23 cellular contexts compared by ENCODE assay signal in the genomic region with DNA sequence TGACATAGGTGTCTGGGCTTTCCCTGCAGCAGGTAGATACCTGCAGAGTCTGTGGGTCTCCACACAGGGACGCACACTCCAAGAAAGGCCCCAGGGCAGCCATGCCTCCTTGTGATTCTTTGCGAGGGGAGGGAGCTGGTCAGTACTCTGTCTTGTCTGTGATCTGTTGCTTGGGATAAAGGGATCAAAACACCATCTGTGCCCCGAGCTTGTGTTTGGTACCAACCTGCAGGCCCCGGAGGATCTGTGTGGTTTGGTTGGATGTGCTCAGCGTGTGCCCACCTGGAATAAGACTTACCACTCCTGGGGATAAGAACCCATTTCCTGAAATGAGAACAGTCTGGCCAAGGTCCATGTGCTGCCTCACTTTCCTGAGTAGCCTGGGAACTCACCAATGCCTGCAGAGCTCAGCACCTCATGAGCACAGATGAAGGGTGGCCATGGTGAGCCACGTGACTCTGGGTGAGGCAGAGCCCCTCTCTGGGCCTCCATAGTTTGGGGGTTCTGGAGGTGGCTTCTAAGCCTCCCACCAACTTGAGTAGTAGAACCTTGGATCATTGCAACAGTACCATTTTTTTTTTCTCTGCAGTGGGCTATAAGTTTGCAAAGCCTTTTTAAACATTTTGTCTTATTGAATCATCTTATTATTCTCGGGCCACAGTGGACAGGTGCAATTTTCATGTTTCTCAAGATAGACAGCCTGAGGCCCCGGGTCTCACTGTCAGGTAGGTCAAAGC.
"Had no signal": no experiment of that assay in that cellular context is flagged by ENCODE, and none has a peak within 500 bp of the region (broad histone marks: within the 10 kb centered on the region; RNA-seq: fewer than 3 reads in every experiment).

No MANE protein-coding gene starts in this region.

- H3K9ac ChIP-seq: SK-N-SH had no signal

- H3K9me3 ChIP-seq: MG63, SJSA1, SK-N-SH had no signal

- H3K36me3 ChIP-seq: MG63, SJSA1 had no signal

- H3K4me2 ChIP-seq: SK-N-SH had no signal

- DNase-seq: IMR-90, Karpas-422, KG1, MG63, NCI-H1092, NCI-H1105 treated with DMSO at 0.1 percent for 48 hours, NCI-H1417 treated with DMSO at 0.1 percent for 48 hours, NCI-H146, NCI-H187, NCI-H2029, NCI-H2081 treated with DMSO at 0.1 percent for 48 hours, NCI-H2171, NCI-H226, NCI-H446, NCI-H510A, NCI-H526, Right ventricle myocardium superior, RPMI8226, SIG-M5, SK-N-SH had no signal

- ATAC-seq: HepG2 had no signal

- FAIRE-seq: HepG2, RCC 7860 had no signal

- H3K4me3 ChIP-seq: MG63, SJSA1 had no signal

- H3K27me3 ChIP-seq: MG63 had no signal

- H3K27ac ChIP-seq: SJSA1 had no signal
